8 cellular contexts compared by ENCODE assay signal in genomic region chr11:8810331-8811301, GRCh38.
DNase-seq lines count a peak whose midpoint lies in the region; ATAC-seq lines count a peak whose summit lies in the region.

No MANE protein-coding gene starts in this region.

- peaks cover 7% of the 10 kb centered on the region for H3K4me1 Mint-ChIP-seq in T-helper 17 cell

- peak overlapping the region; percentile 70 for H3K9ac ChIP-seq in HUES6 (ENCODE audit: low read length)

- H3K27me3 ChIP-seq in HUES6 (ENCODE audit: control insufficient read depth, insufficient read depth, low read length): no peaks in the 10 kb centered on the region

- H3K36me3 ChIP-seq in HUES6 (ENCODE audit: control insufficient read depth, insufficient read depth, low read length): no peaks in the 10 kb centered on the region

- peak overlapping the region; percentile 68 for H3K4me3 ChIP-seq in HUES6 (ENCODE audit: low read depth, low read length)

- H3K9me3 ChIP-seq in HUES6 (ENCODE audit: control insufficient read depth, insufficient read depth, low read depth, low read length): no peaks in the 10 kb centered on the region
- H3K9me3 ChIP-seq in T-helper 17 cell (ENCODE audit: control insufficient read depth, low read length, poor library complexity, severe bottlenecking): no peaks in the 10 kb centered on the region

- H3K36me3 Mint-ChIP-seq in T-helper 17 cell (ENCODE audit: low read depth): peaks cover 6% of the 10 kb centered on the region

- ATAC-seq in T-helper 17 cell (no peak), HG02885 (IDR thresholded peaks at IDR 0.05; ENCODE audit: poor library complexity, unreplicated experiment) (no peak)

- peak; percentile 86 for DNase-seq in COR-L47 (lab: John Stamatoyannopoulos, UW)
- DNase-seq in T-helper 17 cell: no peak
- no peak for DNase-seq in epithelial cell of prostate (ENCODE audit: low read depth, low spot score)
- peak; percentile 91 for DNase-seq in medulla oblongata (ENCODE audit: extremely low spot score)
- peak in 48 of 49 donors; percentile 18 to 90 (median 69) for DNase-seq in substantia nigra (lab: John Stamatoyannopoulos, UW)
- no peak for DNase-seq in NCI-H1694 treated with DMSO at 0.1 percent for 48 hours (lab: John Stamatoyannopoulos, UW)

- H3K4me1 ChIP-seq in HUES6 (ENCODE audit: control insufficient read depth, insufficient read depth, low read length): peaks cover 76% of the 10 kb centered on the region

- H3K27ac ChIP-seq in HUES6 (ENCODE audit: low read depth, low read length) (peak overlapping the region; percentile 16; the same call in 1 of the 2 replicates), epithelial cell of prostate (peak overlapping the region; percentile 93), substantia nigra (ENCODE audit: low read depth, low read length, poor library complexity, severe bottlenecking) (peak overlapping the region; percentile 73)

- no peak overlapping the region for H3K27ac Mint-ChIP-seq in T-helper 17 cell

- peaks cover 48% of the 10 kb centered on the region for H3K27me3 Mint-ChIP-seq in T-helper 17 cell

- peak overlapping the region; percentile 83 for H3K4me3 Mint-ChIP-seq in T-helper 17 cell

Comparison
In these comparisons a context has a peak if more than half of its experiments do, and no peak if none do; other contexts are left out.
1. DNase-seq: peak in COR-L47 (single experiment), medulla oblongata (single experiment) and substantia nigra (48 of 49); none in T-helper 17 cell (0 of 3), epithelial cell of prostate (single experiment) and NCI-H1694 treated with DMSO at 0.1 percent for 48 hours (single experiment).
2. H3K27ac ChIP-seq: peak in every context shown above with its lines; median percentile 93 in epithelial cell of prostate; 73 in substantia nigra; 16 in HUES6.